Comparison of ENCODE assay signal across 8 cellular contexts in genomic region chr6:73585566-73586415, GRCh38.
A peak's percentile ranks its signal among the peaks of the same experiment; 100 is the strongest.
DNase-seq lines count a peak whose midpoint lies in the region; ATAC-seq, FAIRE-seq and TF ChIP-seq lines count a peak whose summit lies in the region.

No MANE protein-coding gene starts in this region.

- no peaks in the 10 kb centered on the region for H3K9me3 Mint-ChIP-seq in MCF 10A (ENCODE audit: unreplicated experiment)

- peak overlapping the region; percentile 35 to 51 for H3K4me3 ChIP-seq in kidney (ENCODE audit: low read length in 2 of 2)

- H3K4me3 Mint-ChIP-seq in MCF 10A (ENCODE audit: unreplicated experiment) = peak overlapping the region; percentile 63

- intact Hi-C loops in MCF 10A (cut with micrococcal nuclease) (no loop called here), kidney (cut with DNase I) (no loop called here)

- peaks cover 0 to 7% of the 10 kb centered on the region in 2 donors for H3K4me1 ChIP-seq in kidney (ENCODE audit: control insufficient read depth in 1 of 2, insufficient read depth in 1 of 2, low read depth in 1 of 2, low read length in 2 of 2)

- peak overlapping the region; percentile 84 to 98 for H3K27ac ChIP-seq in kidney (ENCODE audit: low read depth in 2 of 2, low read length in 2 of 2)

- TF ChIP-seq CTCF in MCF 10A (IDR thresholded peaks at IDR 0.05; ENCODE audit: unreplicated experiment) = no peak
- TF ChIP-seq CTCF in kidney (IDR thresholded peaks at IDR 0.05; ENCODE audit: borderline replicate concordance, extremely low read depth, insufficient read depth) = no peak

- ATAC-seq in GM21360 (IDR thresholded peaks at IDR 0.05; ENCODE audit: unreplicated experiment) (peak; percentile 86), HG03575 (IDR thresholded peaks at IDR 0.05; ENCODE audit: extremely low read depth, insufficient number of reproducible peaks, low FRiP score, unreplicated experiment) (peak; percentile 61)

- FAIRE-seq in kidney (lab: Jason Lieb, UNC) = peak; percentile 74

- no peaks in the 10 kb centered on the region for H3K9me3 ChIP-seq in kidney (ENCODE audit: control insufficient read depth in 1 of 2, low read length in 2 of 2)

- CTCF ChIA-PET in MCF 10A (lab: Yijun Ruan, JAX) = interaction anchor here (0.6 to 2.1 kb wide), 7 partner anchors 25 to 151 kb away, joined by 3 to 9 read pairs (median 4); partner anchors contain the start of gene EEF1A1

- H3K4me1 Mint-ChIP-seq in MCF 10A (ENCODE audit: insufficient read depth, unreplicated experiment) = peaks cover 10% of the 10 kb centered on the region

- POLR2A ChIA-PET in MCF 10A (lab: Yijun Ruan, JAX) = interaction anchor here (0.6 to 5.7 kb wide), 22 partner anchors 10 to 131 kb away, joined by 3 to 133 read pairs (median 6); partner anchors contain the start of genes EEF1A1, MTO1 and SLC17A5

- peak overlapping the region; percentile 98 for H3K27ac Mint-ChIP-seq in MCF 10A (ENCODE audit: low read depth, unreplicated experiment)

- no peaks in the 10 kb centered on the region for H3K36me3 ChIP-seq in kidney (ENCODE audit: control insufficient read depth in 1 of 2, insufficient read depth in 2 of 2, low read length in 2 of 2)

- no TSS peak for BruUV-seq in MCF 10A (replicated peaks; lab: Mats Ljungman, UMichigan)

- peak overlapping the region; percentile 53 to 64 for H3K9ac ChIP-seq in kidney (ENCODE audit: low read length in 2 of 2)

- no peaks in the 10 kb centered on the region for H3K36me3 Mint-ChIP-seq in MCF 10A (ENCODE audit: insufficient read depth, unreplicated experiment)

- H3K27me3 Mint-ChIP-seq in MCF 10A (ENCODE audit: insufficient read depth, unreplicated experiment) = no peaks in the 10 kb centered on the region

- DNase-seq in EH (ENCODE audit: low read depth) (peak; percentile 86), SK-N-DZ (ENCODE audit: low spot score) (peak; percentile 43), MCF 10A (ENCODE audit: unreplicated experiment) (peak; percentile 79), kidney (no peak), NCI-H446 treated with DMSO at 0.1 percent for 48 hours (lab: John Stamatoyannopoulos, UW) (no peak)
- peak; percentile 36 for DNase-seq in stimulated activated CD8-positive, alpha-beta memory T cell treated with anti-CD3 and anti-CD28 coated beads, Interleukin-4, amount 100 ng/mL, for 48 hours

Comparison
In these comparisons a context has a peak if more than half of its experiments do, and no peak if none do; other contexts are left out.
1. DNase-seq: peak in EH (single experiment), SK-N-DZ (single experiment), MCF 10A (single experiment) and stimulated activated CD8-positive, alpha-beta memory T cell treated with anti-CD3 and anti-CD28 coated beads, Interleukin-4, amount 100 ng/mL, for 48 hours (single experiment); none in kidney (single experiment) and NCI-H446 treated with DMSO at 0.1 percent for 48 hours (single experiment).